ENCODE assay signal across 9 cellular contexts in genomic region chr22:25069758-25070461, GRCh38.
DNase-seq lines count a peak whose midpoint lies in the region; ATAC-seq and FAIRE-seq lines count a peak whose summit lies in the region.
"Had no signal": no experiment of that assay in that cellular context is flagged by ENCODE, and none has a peak within 500 bp of the region (broad histone marks: within the 10 kb centered on the region; RNA-seq: fewer than 3 reads in every experiment).

No MANE protein-coding gene starts in this region.

- H3K4me1 Mint-ChIP-seq in activated naive CD8-positive, alpha-beta T cell treated with anti-CD3 and anti-CD28 coated beads, Interleukin-2, amount 10 ng/mL, durations not matched to agents 7 days and 5 days: peaks cover 70% of the 10 kb centered on the region

- H3K18ac ChIP-seq in mesenchymal stem cell (ENCODE audit: low read depth in 1 of 2, low read length in 2 of 2): no peak overlapping the region

- no peak overlapping the region for H3K23ac ChIP-seq in mesenchymal stem cell (ENCODE audit: low read length in 2 of 2)

- H3K36me3 Mint-ChIP-seq in activated naive CD8-positive, alpha-beta T cell treated with anti-CD3 and anti-CD28 coated beads, Interleukin-2, amount 10 ng/mL, durations not matched to agents 7 days and 5 days: peaks cover 5% of the 10 kb centered on the region

- no peak for FAIRE-seq in HTR-8/SVneo (lab: Jason Lieb, UNC)

- peak overlapping the region; percentile 97 for H3K27ac Mint-ChIP-seq in activated naive CD8-positive, alpha-beta T cell treated with anti-CD3 and anti-CD28 coated beads, Interleukin-2, amount 10 ng/mL, durations not matched to agents 7 days and 5 days

- peaks cover 0 to 6% of the 10 kb centered on the region in 2 experiments for H3K36me3 ChIP-seq in mesenchymal stem cell (ENCODE audit: control insufficient read depth in 1 of 2, insufficient read depth in 2 of 2, low read depth in 1 of 2, low read length in 2 of 2)

- no peaks in the 10 kb centered on the region for H3K9me3 ChIP-seq in mesenchymal stem cell (ENCODE audit: control insufficient read depth, low read length)

- WGBS in mesenchymal stem cell: 70% methylated on average over 28 of the region's 29 CpGs

- H3K14ac ChIP-seq in mesenchymal stem cell (ENCODE audit: low read length in 2 of 2): no peak overlapping the region

- no peak overlapping the region for H3K4ac ChIP-seq in mesenchymal stem cell (ENCODE audit: low read depth in 1 of 2, low read length in 2 of 2)

- no peak overlapping the region for H3K27ac ChIP-seq in mesenchymal stem cell (ENCODE audit: low read length, poor library complexity, severe bottlenecking)

- H2BK15ac ChIP-seq in mesenchymal stem cell (ENCODE audit: low read depth, poor library complexity, severe bottlenecking): no peak overlapping the region

- H3K4me2 ChIP-seq in mesenchymal stem cell (ENCODE audit: low read length, poor library complexity, severe bottlenecking): no peak overlapping the region

- H3K4me3 Mint-ChIP-seq in activated naive CD8-positive, alpha-beta T cell treated with anti-CD3 and anti-CD28 coated beads, Interleukin-2, amount 10 ng/mL, durations not matched to agents 7 days and 5 days: peak overlapping the region; percentile 86

- H3K27me3 Mint-ChIP-seq in activated naive CD8-positive, alpha-beta T cell treated with anti-CD3 and anti-CD28 coated beads, Interleukin-2, amount 10 ng/mL, durations not matched to agents 7 days and 5 days: no peaks in the 10 kb centered on the region

- POLR2A ChIA-PET in activated naive CD8-positive, alpha-beta T cell treated with anti-CD3 and anti-CD28 coated beads, Interleukin-2, amount 10 ng/mL, durations not matched to agents 7 days and 5 days (lab: Charles Lee): interaction anchor here (0.6 to 3.2 kb wide), 5 partner anchors 16 to 670 kb away, joined by 3 to 15 read pairs (median 4); no protein-coding TSS in a partner anchor

- H2BK5ac ChIP-seq in mesenchymal stem cell (ENCODE audit: low read depth, low read length, poor library complexity, severe bottlenecking): no peak overlapping the region

- H3K79me1 ChIP-seq in mesenchymal stem cell (replicated peaks; ENCODE audit: low read length, poor library complexity, severe bottlenecking): no peaks in the 10 kb centered on the region

- H4K91ac ChIP-seq in mesenchymal stem cell (ENCODE audit: low read length): no peak overlapping the region

- H2BK120ac ChIP-seq in mesenchymal stem cell (ENCODE audit: low read depth, low read length): no peak overlapping the region

- no peaks in the 10 kb centered on the region for H3K9me3 Mint-ChIP-seq in activated naive CD8-positive, alpha-beta T cell treated with anti-CD3 and anti-CD28 coated beads, Interleukin-2, amount 10 ng/mL, durations not matched to agents 7 days and 5 days

- no peak overlapping the region for H2AFZ ChIP-seq in mesenchymal stem cell (ENCODE audit: low read depth, low read length)

- H3K9ac ChIP-seq in mesenchymal stem cell (ENCODE audit: low read length): no peak overlapping the region

- H3K27me3 ChIP-seq in mesenchymal stem cell (ENCODE audit: control insufficient read depth in 1 of 2, insufficient read depth in 1 of 2, low read length in 2 of 2): peaks cover 14% of the 10 kb centered on the region in 2 experiments

- peak overlapping the region in 1 of 2 experiments; percentile 54 for H2BK12ac ChIP-seq in mesenchymal stem cell (ENCODE audit: low read length in 2 of 2)

- no peak overlapping the region for H2AK5ac ChIP-seq in mesenchymal stem cell (ENCODE audit: low read length, severe bottlenecking)

- ATAC-seq in activated naive CD8-positive, alpha-beta T cell treated with anti-CD3 and anti-CD28 coated beads, Interleukin-2, amount 10 ng/mL, durations not matched to agents 7 days and 5 days (ENCODE audit: low read depth): peak; percentile 13

- H3K4me1 ChIP-seq in mesenchymal stem cell (ENCODE audit: control insufficient read depth, insufficient read depth, low read depth, low read length): no peaks in the 10 kb centered on the region

- H4K8ac ChIP-seq in mesenchymal stem cell (ENCODE audit: low read length): no peak overlapping the region

- H3K4me3 ChIP-seq in mesenchymal stem cell (ENCODE audit: insufficient read depth in 1 of 2, low read depth in 1 of 2, low read length in 2 of 2): no peak overlapping the region

- DNase-seq in NCI-H748 (lab: John Stamatoyannopoulos, UW; ENCODE audit: unreplicated experiment): peak; percentile 2
- DNase-seq in NCI-H748 treated with DMSO at 0.1 percent for 48 hours (lab: John Stamatoyannopoulos, UW): no peak
- DNase-seq in activated naive CD8-positive, alpha-beta T cell treated with anti-CD3 and anti-CD28 coated beads, Interleukin-2, amount 10 ng/mL, durations not matched to agents 7 days and 5 days: peak; percentile 66
- DNase-seq in mesenchymal stem cell: peak; percentile 42
- peak; percentile 47 for DNase-seq in stromal cell of bone marrow (ENCODE audit: low read depth)
- no peak for DNase-seq in NCI-H187 treated with DMSO at 0.1 percent for 48 hours (lab: John Stamatoyannopoulos, UW)
- no peak for DNase-seq in HTR-8/SVneo (ENCODE audit: insufficient read length, low spot score)
- DNase-seq in cerebellum (ENCODE audit: low spot score): no peak
- DNase-seq: NCI-H1105 had no signal

Comparison
In these comparisons a context has a peak if more than half of its experiments do, and no peak if none do; other contexts are left out.
1. DNase-seq: peak in NCI-H748 (single experiment), activated naive CD8-positive, alpha-beta T cell treated with anti-CD3 and anti-CD28 coated beads, Interleukin-2, amount 10 ng/mL, durations not matched to agents 7 days and 5 days (single experiment), mesenchymal stem cell (single experiment) and stromal cell of bone marrow (single experiment); none in NCI-H748 treated with DMSO at 0.1 percent for 48 hours (single experiment), NCI-H187 treated with DMSO at 0.1 percent for 48 hours (single experiment), HTR-8/SVneo (single experiment) and cerebellum (single experiment).